In genomic region chrX:10047631-10048030, GRCh38 we compare ENCODE assay signal across 20 cellular contexts.
DNase-seq lines count a peak whose midpoint lies in the region; ATAC-seq and TF ChIP-seq lines count a peak whose summit lies in the region.
"Had no signal": no experiment of that assay in that cellular context is flagged by ENCODE, and none has a peak within 500 bp of the region (broad histone marks: within the 10 kb centered on the region; RNA-seq: fewer than 3 reads in every experiment).

No MANE protein-coding gene starts in this region.

- H3K27me3 ChIP-seq in ectodermal cell (ENCODE audit: control insufficient read depth, insufficient read depth, low read length, poor library complexity, severe bottlenecking) (no peaks in the 10 kb centered on the region), colonic mucosa (no peaks in the 10 kb centered on the region)
- H3K27me3 ChIP-seq: tibial artery had no signal

- H3K27ac Mint-ChIP-seq in HFFc6 (peak overlapping the region; percentile 29; the same call in 1 of the 2 replicates), neural crest cell (ENCODE audit: unreplicated experiment) (peak overlapping the region; percentile 72)
- H3K27ac Mint-ChIP-seq: activated CD4-positive, alpha-beta T cell treated with anti-CD3 and anti-CD28 coated beads, Interleukin-2, amount 10 ng/mL, durations not matched to agents 24 days and 14 days had no signal

- H3K9me3 Mint-ChIP-seq in HFFc6 = no peaks in the 10 kb centered on the region
- H3K9me3 Mint-ChIP-seq in neural crest cell = no peaks in the 10 kb centered on the region
- H3K9me3 Mint-ChIP-seq: activated CD4-positive, alpha-beta T cell treated with anti-CD3 and anti-CD28 coated beads, Interleukin-2, amount 10 ng/mL, durations not matched to agents 24 days and 14 days; nephron had no signal

- H3K9ac ChIP-seq in colonic mucosa (ENCODE audit: low read depth in 2 of 2, low read length in 2 of 2) = no peak overlapping the region

- H3K4me3 Mint-ChIP-seq in HFFc6 = peak overlapping the region; percentile 45
- no peak overlapping the region for H3K4me3 Mint-ChIP-seq in neural crest cell
- H3K4me3 Mint-ChIP-seq: activated CD4-positive, alpha-beta T cell treated with anti-CD3 and anti-CD28 coated beads, Interleukin-2, amount 10 ng/mL, durations not matched to agents 24 days and 14 days; nephron had no signal

- intact Hi-C loops in colonic mucosa (cut with DNase I) = no loop called here

- no peak for DNase-seq in HFFc6
- DNase-seq in neural crest cell (ENCODE audit: low read depth, low spot score) = no peak
- no peak for DNase-seq in colonic mucosa
- DNase-seq: activated CD4-positive, alpha-beta T cell treated with anti-CD3 and anti-CD28 coated beads, Interleukin-2, amount 10 ng/mL, durations not matched to agents 24 days and 14 days; activated CD8-positive, alpha-beta memory T cell treated with anti-CD3 and anti-CD28 coated beads, Interleukin-2, amount 50 U/mL, for 4 hours; activated gamma-delta T cell; AML-193; Caco-2; cerebellar nuclear complex; hypothalamus; kidney; NCI-H1105; NK-92 treated with Interleukin-12 subunit alpha and Interleukin-12 subunit beta, amount 100 ng/mL, for 24 hours; SW 1271; tibial artery had no signal

- H3K36me3 ChIP-seq in ectodermal cell (ENCODE audit: control insufficient read depth, insufficient read depth, low read length) = no peaks in the 10 kb centered on the region
- H3K36me3 ChIP-seq in colonic mucosa = no peaks in the 10 kb centered on the region
- H3K36me3 ChIP-seq: tibial artery had no signal

- no peaks in the 10 kb centered on the region for H3K36me3 Mint-ChIP-seq in HFFc6 (ENCODE audit: low read depth)
- H3K36me3 Mint-ChIP-seq in neural crest cell (ENCODE audit: low read depth) = no peaks in the 10 kb centered on the region

- H3K27ac ChIP-seq in ectodermal cell (ENCODE audit: insufficient read depth, low read depth, low read length, poor library complexity, severe bottlenecking) (peak overlapping the region; percentile 2), temporal lobe (ENCODE audit: low read depth, low read length) (peak overlapping the region; percentile 18), colonic mucosa (no peak overlapping the region)
- H3K27ac ChIP-seq: tibial artery had no signal

- WGBS in ectodermal cell, 2 experiments = 66 to 73% methylated on average over 6 of the region's 6 CpGs

- H3K4me1 ChIP-seq in ectodermal cell (ENCODE audit: control insufficient read depth, insufficient read depth, low read length) = peaks cover 14% of the 10 kb centered on the region
- H3K4me1 ChIP-seq in colonic mucosa = no peaks in the 10 kb centered on the region
- H3K4me1 ChIP-seq: Caco-2 had no signal

- ATAC-seq in GM21515 (IDR thresholded peaks at IDR 0.05; ENCODE audit: unreplicated experiment) (no peak), HG03280 (IDR thresholded peaks at IDR 0.05; ENCODE audit: unreplicated experiment) (no peak)

- H3K4me1 Mint-ChIP-seq in HFFc6 (ENCODE audit: low read depth) (peaks cover 48% of the 10 kb centered on the region), neural crest cell (peaks cover 28% of the 10 kb centered on the region)

- TF ChIP-seq CTCF in HFFc6 (IDR thresholded peaks at IDR 0.05) = no peak
- no peak for TF ChIP-seq CTCF in neural crest cell (conservative IDR thresholded peaks at IDR 0.05)
- TF ChIP-seq CTCF in colonic mucosa (IDR thresholded peaks at IDR 0.05) = no peak

- H3K4me3 ChIP-seq in ectodermal cell (ENCODE audit: insufficient read depth, low read depth, low read length) = no peak overlapping the region
- no peak overlapping the region for H3K4me3 ChIP-seq in colonic mucosa
- H3K4me3 ChIP-seq: tibial artery had no signal

- peaks cover 2% of the 10 kb centered on the region; the same call in 1 of the 2 replicates for H3K27me3 Mint-ChIP-seq in HFFc6 (ENCODE audit: insufficient read depth)
- H3K27me3 Mint-ChIP-seq in neural crest cell (ENCODE audit: low read depth) = no peaks in the 10 kb centered on the region
- H3K27me3 Mint-ChIP-seq: activated CD4-positive, alpha-beta T cell treated with anti-CD3 and anti-CD28 coated beads, Interleukin-2, amount 10 ng/mL, durations not matched to agents 24 days and 14 days had no signal

- H3K9me3 ChIP-seq in ectodermal cell (ENCODE audit: control insufficient read depth, low read length) = no peaks in the 10 kb centered on the region
- no peaks in the 10 kb centered on the region for H3K9me3 ChIP-seq in colonic mucosa
- H3K9me3 ChIP-seq: Caco-2, tibial artery had no signal
